ENCODE assay signal across 21 cellular contexts in the genomic region with DNA sequence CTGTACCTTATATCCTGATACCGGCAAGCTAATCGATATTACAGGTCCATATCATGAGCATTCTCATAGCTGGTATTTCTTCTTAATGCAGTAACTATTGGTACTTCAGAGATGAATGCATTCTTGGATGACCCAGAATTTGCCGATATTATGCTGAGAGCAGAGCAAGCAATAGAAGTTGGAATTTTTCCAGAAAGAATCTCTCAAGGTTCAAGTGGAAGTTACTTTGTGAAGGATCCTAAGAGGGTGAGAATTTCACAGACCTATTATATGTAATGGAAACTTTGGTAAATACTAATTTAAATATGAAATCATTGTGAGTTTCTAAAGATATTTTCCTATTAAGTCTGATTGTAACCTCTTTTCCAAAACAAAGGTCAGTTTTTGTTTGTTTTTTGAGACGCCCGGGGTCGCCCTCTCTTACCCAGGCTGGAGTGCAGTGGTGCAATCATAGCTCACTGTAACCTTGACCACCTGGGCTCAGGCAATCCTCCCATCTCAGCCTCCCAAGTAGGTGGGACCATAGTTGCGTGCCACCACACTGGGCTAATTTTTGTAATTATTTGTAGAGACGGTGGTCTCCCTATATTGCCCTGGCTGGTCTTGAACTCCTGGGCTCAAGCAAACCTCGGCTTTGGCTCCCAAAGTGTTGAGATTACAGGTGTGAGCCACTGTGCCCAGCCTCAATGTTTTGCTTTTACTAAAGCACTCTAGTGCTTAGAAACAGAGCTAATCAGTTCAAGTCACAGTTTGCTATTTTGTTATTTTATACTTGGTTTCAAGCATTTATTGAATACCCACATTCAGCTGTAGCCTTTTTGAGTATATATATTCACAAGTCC. TPM values are rescaled to one million over a fixed set of nuclear protein-coding genes. Genes with fewer than 3 reads are reported as not detected.
DNase-seq lines count a peak whose midpoint lies in the region; ATAC-seq and TF ChIP-seq lines count a peak whose summit lies in the region.
"Had no signal": no experiment of that assay in that cellular context is flagged by ENCODE, and none has a peak within 500 bp of the region (broad histone marks: within the 10 kb centered on the region; RNA-seq: fewer than 3 reads in every experiment).

No MANE protein-coding gene starts in this region.

- H3K4me3 ChIP-seq in neutrophil (ENCODE audit: low read depth in 1 of 2, low read length in 1 of 2) (no peak overlapping the region), transverse colon (no peak overlapping the region)
- H3K4me3 ChIP-seq: BLaER1 treated with 17β-estradiol and CSF1 and Interleukin-3, amounts not matched to agents 10 nM and 100 nM; gastrocnemius medialis; MG63; smooth muscle cell had no signal

- WGBS in transverse colon (ENCODE audit: low coverage in 1 of 2), 2 donors, result 55 to 91% methylated on average over 3 to 9 of the region's 9 CpGs

- no peaks in the 10 kb centered on the region for H3K27me3 Mint-ChIP-seq in activated T-helper 2 cell treated with anti-CD3 and anti-CD28 coated beads, Interferon-gamma antibody, Interleukin-2, Interleukin-4, amounts not matched to agents 10 μg/mL and 5 μg/mL and 100 μg/mL, durations not matched to agents 14 hours and 24 hours and 36 hours (ENCODE audit: low read depth)
- H3K27me3 Mint-ChIP-seq: activated CD4-positive, alpha-beta T cell treated with anti-CD3 and anti-CD28 coated beads for 36 hours had no signal

- H3K9me3 Mint-ChIP-seq in activated T-helper 2 cell treated with anti-CD3 and anti-CD28 coated beads, Interferon-gamma antibody, Interleukin-2, Interleukin-4, amounts not matched to agents 10 μg/mL and 5 μg/mL and 100 μg/mL, durations not matched to agents 14 hours and 24 hours and 36 hours, result no peaks in the 10 kb centered on the region

- H3K36me3 Mint-ChIP-seq in activated T-helper 2 cell treated with anti-CD3 and anti-CD28 coated beads, Interferon-gamma antibody, Interleukin-2, Interleukin-4, amounts not matched to agents 10 μg/mL and 5 μg/mL and 100 μg/mL, durations not matched to agents 14 hours and 24 hours and 36 hours (ENCODE audit: low read depth), result peaks cover 30% of the 10 kb centered on the region

- no peak overlapping the region for H3K4me3 Mint-ChIP-seq in activated T-helper 2 cell treated with anti-CD3 and anti-CD28 coated beads, Interferon-gamma antibody, Interleukin-2, Interleukin-4, amounts not matched to agents 10 μg/mL and 5 μg/mL and 100 μg/mL, durations not matched to agents 14 hours and 24 hours and 36 hours (ENCODE audit: low read depth)
- H3K4me3 Mint-ChIP-seq: activated CD4-positive, alpha-beta T cell treated with anti-CD3 and anti-CD28 coated beads for 36 hours had no signal

- peak overlapping the region; percentile 46 for H3K27ac ChIP-seq in neutrophil
- H3K27ac ChIP-seq in transverse colon, result no peak overlapping the region
- H3K27ac ChIP-seq: BLaER1 treated with 17β-estradiol and CSF1 and Interleukin-3, amounts not matched to agents 10 nM and 100 nM; gastrocnemius medialis; HL-60 had no signal

- in situ Hi-C loops in transverse colon (cut with MboI; ENCODE audit: low pct_ligation_motif_present in 1 of 4, low pct_unique_long_range_greater_than_20kb in 1 of 4, low sequenced_read_pairs in 3 of 4), result no loop called here

- no peak for TF ChIP-seq CTCF in neutrophil (IDR thresholded peaks at IDR 0.05)
- TF ChIP-seq CTCF in transverse colon (IDR thresholded peaks at IDR 0.05), result no peak

- no peaks in the 10 kb centered on the region for H3K4me1 ChIP-seq in neutrophil (ENCODE audit: control insufficient read depth in 1 of 2, insufficient read depth in 1 of 2, low read depth in 1 of 2, low read length in 1 of 2)
- peaks cover 0 to 11% (median 2%) of the 10 kb centered on the region in 4 donors for H3K4me1 ChIP-seq in transverse colon

- H3K36me3 ChIP-seq in neutrophil (peaks cover 24% of the 10 kb centered on the region), transverse colon (peaks cover 0 to 21% (median 10%) of the 10 kb centered on the region in 4 donors)
- H3K36me3 ChIP-seq: MG63 had no signal

- peak; percentile 17 for ATAC-seq in GM21576 (IDR thresholded peaks at IDR 0.05; ENCODE audit: unreplicated experiment)
- no peak for ATAC-seq in HG03097 (IDR thresholded peaks at IDR 0.05; ENCODE audit: low FRiP score, unreplicated experiment)
- ATAC-seq: gastrocnemius medialis had no signal

- H3K27ac Mint-ChIP-seq in activated T-helper 2 cell treated with anti-CD3 and anti-CD28 coated beads, Interferon-gamma antibody, Interleukin-2, Interleukin-4, amounts not matched to agents 10 μg/mL and 5 μg/mL and 100 μg/mL, durations not matched to agents 14 hours and 24 hours and 36 hours, result peak overlapping the region; percentile 23
- H3K27ac Mint-ChIP-seq: activated CD4-positive, alpha-beta T cell treated with anti-CD3 and anti-CD28 coated beads for 36 hours had no signal

- H3K4me1 Mint-ChIP-seq in activated T-helper 2 cell treated with anti-CD3 and anti-CD28 coated beads, Interferon-gamma antibody, Interleukin-2, Interleukin-4, amounts not matched to agents 10 μg/mL and 5 μg/mL and 100 μg/mL, durations not matched to agents 14 hours and 24 hours and 36 hours (ENCODE audit: low read depth), result peaks cover 20% of the 10 kb centered on the region

- intact Hi-C loops in activated T-helper 2 cell treated with anti-CD3 and anti-CD28 coated beads, Interferon-gamma antibody, Interleukin-2, Interleukin-4, amounts not matched to agents 10 μg/mL and 5 μg/mL and 100 μg/mL, durations not matched to agents 14 hours and 24 hours and 36 hours (cut with micrococcal nuclease), result loop anchor here (2.0 kb wide), 1 partner anchor 18 kb away; the partner anchor contains the start of gene PI4K2B
- intact Hi-C loops in transverse colon (cut with DNase I; ENCODE audit: low total_unique reads), result no loop called here

- TF ChIP-seq POLR2A in transverse colon (IDR thresholded peaks at IDR 0.05), result no peak

- peak; percentile 16 for DNase-seq in NCI-H2196 (lab: John Stamatoyannopoulos, UW; ENCODE audit: unreplicated experiment)
- no peak for DNase-seq in NCI-H2196 treated with DMSO at 0.1 percent for 48 hours (lab: John Stamatoyannopoulos, UW; ENCODE audit: unreplicated experiment)
- no peak for DNase-seq in activated T-helper 2 cell treated with anti-CD3 and anti-CD28 coated beads, Interferon-gamma antibody, Interleukin-2, Interleukin-4, amounts not matched to agents 10 μg/mL and 5 μg/mL and 100 μg/mL, durations not matched to agents 14 hours and 24 hours and 36 hours (ENCODE audit: low spot score)
- DNase-seq in transverse colon, result no peak
- DNase-seq in HCEC 1CT, result no peak
- DNase-seq: activated CD4-positive, alpha-beta T cell treated with anti-CD3 and anti-CD28 coated beads for 36 hours; activated effector memory CD4-positive, alpha-beta T cell treated with anti-CD3 and anti-CD28 coated beads, Interleukin-2, amount 50 U/mL, for 16 hours; amygdala; erythroblast; gastrocnemius medialis; GF-D8; MG63; NCI-H1436; NK-92 treated with Interleukin-12 subunit alpha and Interleukin-12 subunit beta, amount 100 ng/mL, for 24 hours; stimulated activated CD4-positive, alpha-beta T cell treated with anti-CD3 and anti-CD28 coated beads, Interleukin-4, amount 100 ng/mL, for 1 hour had no signal

- no peak for TF ChIP-seq EP300 in transverse colon (IDR thresholded peaks at IDR 0.05; ENCODE audit: low read depth)

- H3K9me3 ChIP-seq in neutrophil (no peaks in the 10 kb centered on the region), transverse colon (no peaks in the 10 kb centered on the region)
- H3K9me3 ChIP-seq: gastrocnemius medialis, MG63 had no signal

- H3K27me3 ChIP-seq in neutrophil, result no peaks in the 10 kb centered on the region
- no peaks in the 10 kb centered on the region for H3K27me3 ChIP-seq in transverse colon
- H3K27me3 ChIP-seq: BLaER1 treated with 17β-estradiol and CSF1 and Interleukin-3, amounts not matched to agents 10 nM and 100 nM; gastrocnemius medialis; MG63 had no signal

RNA-seq across cellular contexts. Expression of gene PI4K2B, which starts 18.6 kb away (rescaled TPM):
- 38.6 and 40.7 TPM in 2 replicates for total RNA-seq in activated T-helper 2 cell treated with anti-CD3 and anti-CD28 coated beads, Interferon-gamma antibody, Interleukin-2, Interleukin-4, amounts not matched to agents 10 μg/mL and 5 μg/mL and 100 μg/mL, durations not matched to agents 14 hours and 24 hours and 36 hours
- total RNA-seq in transverse colon, result 10 to 100 TPM; 17.2 to 85.0 (median 28.7) TPM
